8 cellular contexts compared by ENCODE assay signal in the genomic region with DNA sequence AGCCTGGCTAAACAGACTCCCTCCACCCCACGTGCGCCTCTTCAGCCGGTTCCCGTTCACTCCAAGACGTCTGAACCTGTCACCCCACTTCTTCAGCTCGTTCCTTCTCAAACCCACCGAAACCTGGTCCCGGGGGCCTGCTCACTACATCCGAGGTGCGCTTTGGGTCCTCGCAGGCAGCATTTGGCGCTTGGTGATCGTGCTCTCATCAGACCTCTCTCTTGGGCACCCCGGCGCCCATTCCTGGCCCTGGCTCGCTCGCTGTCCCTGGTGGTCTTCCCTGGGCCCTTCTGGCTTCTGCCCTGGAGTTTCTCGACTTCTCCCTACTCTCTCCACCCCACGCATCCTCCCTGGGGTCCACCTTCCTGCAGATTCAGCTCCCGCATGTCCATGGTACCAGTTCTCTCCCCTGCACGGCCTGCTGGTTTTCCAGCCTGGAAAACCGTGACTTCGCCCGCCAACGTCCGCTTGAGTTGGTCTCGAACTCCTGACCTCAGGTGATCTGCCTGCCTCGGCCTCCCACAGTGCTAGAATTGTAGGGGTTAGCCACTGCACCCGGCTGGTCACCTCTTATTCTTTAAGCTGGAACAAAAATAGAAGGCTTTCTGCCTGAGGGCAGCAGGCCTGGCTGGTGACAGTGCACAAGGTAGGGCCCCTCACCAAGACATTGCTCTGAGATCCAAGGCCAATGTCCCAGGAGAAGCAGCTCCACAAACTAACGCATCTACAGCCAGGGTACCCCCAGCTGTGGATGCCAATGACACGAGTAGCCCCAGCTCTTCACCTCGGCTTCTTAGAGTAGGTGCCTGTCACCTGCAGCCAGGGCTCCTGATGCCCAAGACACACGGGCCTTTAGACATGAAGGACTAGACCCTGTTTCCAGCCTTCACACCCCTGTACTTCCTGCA. TPM values are rescaled to one million over a fixed set of nuclear protein-coding genes. Genes with fewer than 3 reads are reported as not detected.
DNase-seq lines count a peak whose midpoint lies in the region; ATAC-seq, FAIRE-seq and TF ChIP-seq lines count a peak whose summit lies in the region.

No MANE protein-coding gene starts in this region.

- 58% methylated on average over 29 of the region's 33 CpGs for WGBS in A549 (ENCODE audit: missing lambda C conversion rate)

- CTCF ChIA-PET in A549 (lab: Yijun Ruan, JAX): interaction anchor here (0.6 to 20.3 kb wide), 57 partner anchors 7 to 552 kb away, joined by 3 to 284 read pairs (median 4); partner anchors contain the start of genes COTL1, OSGIN1 and TAF1C
- CTCF ChIA-PET in MCF 10A (lab: Yijun Ruan, JAX): interaction anchor here (0.6 to 4.3 kb wide), 39 partner anchors 9 to 926 kb away, joined by 3 to 28 read pairs (median 4); partner anchors contain the start of gene ADAD2

- H3K4me2 ChIP-seq in A549: peak overlapping the region; percentile 95

- TF ChIP-seq RAD21 in A549 (conservative IDR thresholded peaks at IDR 0.05 in 1 of 2, IDR thresholded peaks at IDR 0.05 in 1 of 2): no peak

- no peaks in the 10 kb centered on the region for H3K9me3 ChIP-seq in A549

- no peak for TF ChIP-seq POLR2A in A549 (IDR thresholded peaks at IDR 0.05; ENCODE audit: low read length)
- no peak for TF ChIP-seq POLR2A in GM18505 (IDR thresholded peaks at IDR 0.05; ENCODE audit: borderline replicate concordance, extremely low read depth, insufficient read depth, insufficient read length)

- peaks cover 49% of the 10 kb centered on the region for H3K4me1 ChIP-seq in A549

- FAIRE-seq in A549 (lab: Jason Lieb, UNC): no peak

- TF ChIP-seq CTCF in A549 (IDR thresholded peaks at IDR 0.05) (no peak), HFFc6 (IDR thresholded peaks at IDR 0.05) (no peak), MCF 10A (IDR thresholded peaks at IDR 0.05; ENCODE audit: unreplicated experiment) (no peak), mesothelial cell of epicardium (IDR thresholded peaks at IDR 0.05; ENCODE audit: unreplicated experiment) (no peak)

- H3K4me1 Mint-ChIP-seq in HFFc6 (ENCODE audit: low read depth): peaks cover 57% of the 10 kb centered on the region
- H3K4me1 Mint-ChIP-seq in MCF 10A (ENCODE audit: insufficient read depth, unreplicated experiment): peaks cover 48% of the 10 kb centered on the region
- peaks cover 30% of the 10 kb centered on the region for H3K4me1 Mint-ChIP-seq in mesothelial cell of epicardium

- DNase-seq in A549 (ENCODE audit: low read depth in 1 of 2, low spot score in 1 of 2) (no peak), HFFc6 (no peak), MCF 10A (ENCODE audit: unreplicated experiment) (peak; percentile 18), mesothelial cell of epicardium (ENCODE audit: low spot score in 2 of 2, unreplicated experiment in 2 of 2) (no peak), NCI-H1092 (lab: John Stamatoyannopoulos, UW) (no peak), NCI-H2081 (lab: John Stamatoyannopoulos, UW) (no peak)

- POLR2A ChIA-PET in A549 (lab: Yijun Ruan, JAX): interaction anchor here (0.6 to 3.4 kb wide), 7 partner anchors 11 to 552 kb away, joined by 3 to 19 read pairs (median 3); partner anchors contain the start of genes COTL1 and OSGIN1
- POLR2A ChIA-PET in MCF 10A (lab: Yijun Ruan, JAX): interaction anchor here (0.6 to 2.4 kb wide), 10 partner anchors 12 to 389 kb away, joined by 3 to 11 read pairs (median 4); partner anchors contain the start of genes COTL1 and MBTPS1

- H3K4me3 Mint-ChIP-seq in HFFc6: peak overlapping the region; percentile 93
- peak overlapping the region; percentile 84 for H3K4me3 Mint-ChIP-seq in MCF 10A (ENCODE audit: unreplicated experiment)
- H3K4me3 Mint-ChIP-seq in mesothelial cell of epicardium: peak overlapping the region; percentile 92

- no peak for TF ChIP-seq EP300 in A549 (IDR thresholded peaks at IDR 0.05)

- H3K9me3 Mint-ChIP-seq in HFFc6: no peaks in the 10 kb centered on the region
- no peaks in the 10 kb centered on the region for H3K9me3 Mint-ChIP-seq in MCF 10A (ENCODE audit: unreplicated experiment)
- no peaks in the 10 kb centered on the region for H3K9me3 Mint-ChIP-seq in mesothelial cell of epicardium

- no TSS peak for BruUV-seq in MCF 10A (replicated peaks; lab: Mats Ljungman, UMichigan)

- peaks cover 3% of the 10 kb centered on the region; the same call in 1 of the 2 replicates for H3K27me3 Mint-ChIP-seq in HFFc6 (ENCODE audit: insufficient read depth)
- no peaks in the 10 kb centered on the region for H3K27me3 Mint-ChIP-seq in MCF 10A (ENCODE audit: insufficient read depth, unreplicated experiment)
- peaks cover 2% of the 10 kb centered on the region for H3K27me3 Mint-ChIP-seq in mesothelial cell of epicardium (ENCODE audit: low read depth)

- peak overlapping the region; percentile 94 for H3K27ac Mint-ChIP-seq in HFFc6
- H3K27ac Mint-ChIP-seq in MCF 10A (ENCODE audit: low read depth, unreplicated experiment): peak overlapping the region; percentile 88
- peak overlapping the region; percentile 88 for H3K27ac Mint-ChIP-seq in mesothelial cell of epicardium

- peaks cover 30% of the 10 kb centered on the region for H3K36me3 Mint-ChIP-seq in HFFc6 (ENCODE audit: low read depth)
- peaks cover 6% of the 10 kb centered on the region for H3K36me3 Mint-ChIP-seq in MCF 10A (ENCODE audit: insufficient read depth, unreplicated experiment)
- H3K36me3 Mint-ChIP-seq in mesothelial cell of epicardium: peaks cover 2% of the 10 kb centered on the region

- no peak for ATAC-seq in A549
- no peak for ATAC-seq in HG03439 (IDR thresholded peaks at IDR 0.05; ENCODE audit: unreplicated experiment)
- ATAC-seq in GM18505 (IDR thresholded peaks at IDR 0.05; ENCODE audit: unreplicated experiment): no peak

- H3K27ac ChIP-seq in A549: peak overlapping the region; percentile 95 to 96

- intact Hi-C loops in MCF 10A (cut with micrococcal nuclease): loop anchor here (1.0 to 10.0 kb wide), 2 partner anchors 228 to 681 kb away; no protein-coding TSS in a partner anchor

- peak overlapping the region; percentile 74 for H3K4me3 ChIP-seq in A549

TF ChIP-seq in A549, 52 proteins besides CTCF, POLR2A, EP300 and RAD21:
- TF ChIP-seq POLR2AphosphoS2 (conservative IDR thresholded peaks at IDR 0.05; ENCODE audit: low read length) (no peak), KDM1A (IDR thresholded peaks at IDR 0.05; ENCODE audit: low read depth) (no peak), HOXB5 (CRISPR knock-in tag; IDR thresholded peaks at IDR 0.05) (no peak), PBX3 (IDR thresholded peaks at IDR 0.05) (no peak), MAZ (IDR thresholded peaks at IDR 0.05; ENCODE audit: borderline replicate concordance, low read depth, low read length) (no peak), ZSCAN20 (CRISPR knock-in tag; IDR thresholded peaks at IDR 0.05) (no peak)

RNA-seq across cellular contexts. Expression of gene MEAK7, which starts 1.0 kb away (rescaled TPM):
- 26.2 and 31.3 TPM in 2 replicates for polyA plus RNA-seq in A549 (2011; rRNA removed)
- polyA plus RNA-seq in A549 (2012; cell fraction: cytosol; rRNA removed): 20.0 and 25.1 TPM in 2 replicates
- 32.3 and 33.5 TPM in 2 replicates for polyA plus RNA-seq in A549 (2012; cell fraction: nucleus; rRNA removed)
- 30.5 to 35.1 TPM (median 32.8 TPM) in 3 replicates for polyA plus RNA-seq in A549 (2017; fragmentation: RNase III; extraction: RNeasy Plus Mini Kit Qiagen cat#74134 plus additional on column Dnase treatment)
- polyA minus RNA-seq in A549 (2011; rRNA and poly(A)+ RNA removed): 44.8 and 49.0 TPM in 2 replicates
- total RNA-seq in HFFc6 (2021; fragmentation: NEBNext Ultra II Directional; extraction: Animal tissue kit (Norgen Biotek cat#: 25700)): 10 to 100 TPM; 45.6 to 57.3 (median 50.8) TPM
- total RNA-seq in MCF 10A (2022): 62.3 and 66.8 TPM in 2 replicates
- total RNA-seq in mesothelial cell of epicardium: 37.9 to 42.7 TPM (median 39.6 TPM) in 3 replicates
